ENCODE assay signal across 8 cellular contexts in the genomic region with DNA sequence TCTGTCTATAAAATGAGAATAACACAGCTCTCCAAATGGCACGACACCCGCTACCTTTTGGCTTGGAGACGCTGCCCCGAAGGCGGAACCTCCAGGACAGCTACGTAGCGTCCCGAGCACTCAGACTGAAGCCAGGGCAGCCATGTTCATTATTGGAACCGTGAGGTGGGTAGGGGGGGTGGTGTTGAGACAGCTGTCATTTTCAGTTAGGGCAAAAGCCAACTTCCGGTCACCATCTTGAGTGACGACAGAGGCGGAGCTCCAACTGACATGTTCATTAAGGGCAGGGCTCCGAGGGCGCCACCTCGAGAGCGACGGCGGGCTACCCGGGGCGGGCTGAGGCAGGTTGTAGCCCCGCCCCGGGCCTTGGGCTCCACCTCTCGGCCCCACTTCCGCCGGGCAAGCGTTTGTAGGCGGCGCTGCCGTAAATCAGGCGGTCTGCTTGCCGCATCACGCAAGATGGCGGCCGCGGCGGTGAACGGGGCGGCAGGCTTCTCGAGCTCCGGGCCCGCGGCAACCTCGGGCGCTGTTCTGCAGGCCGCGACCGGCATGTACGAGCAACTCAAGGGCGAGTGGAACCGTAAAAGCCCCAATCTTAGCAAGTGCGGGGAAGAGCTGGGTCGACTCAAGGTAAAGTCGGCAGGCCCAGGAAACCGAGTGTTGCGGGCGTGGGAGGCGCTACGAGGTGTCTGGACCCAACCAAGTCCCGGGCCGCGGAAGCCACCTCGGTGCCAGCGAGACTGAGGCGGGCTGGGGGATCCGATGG. TPM values are rescaled to one million over a fixed set of nuclear protein-coding genes. Genes with fewer than 3 reads are reported as not detected.
DNase-seq lines count a peak whose midpoint lies in the region; ATAC-seq and TF ChIP-seq lines count a peak whose summit lies in the region.

A gene (plus strand): TSS at position 240 of the 766 bp plus-strand sequence. CDS start 31 bp downstream, at position 271.

- no peaks in the 10 kb centered on the region for H3K27me3 ChIP-seq in spleen (replicated peaks in 1 of 7)

- peak within 1 kb of the TSS; percentile 88 to 97 (median 92) for H3K27ac ChIP-seq in spleen

- TF ChIP-seq CTCF in AG10803 (conservative IDR thresholded peaks at IDR 0.05; ENCODE audit: low read length) (no peak; the same call in 1 of the 2 replicates), spleen (IDR thresholded peaks at IDR 0.05 in 8 of 11, conservative IDR thresholded peaks at IDR 0.05 in 3 of 11) (peak in 9 of 11 experiments; percentile 5 to 78 (median 49))

- H3K9me3 ChIP-seq in spleen = no peaks in the 10 kb centered on the region

- ATAC-seq in GM19023 (IDR thresholded peaks at IDR 0.05; ENCODE audit: unreplicated experiment) = peak; percentile 96
- ATAC-seq in HG03280 (IDR thresholded peaks at IDR 0.05; ENCODE audit: unreplicated experiment) = peak; percentile 96

- intact Hi-C loops in spleen (cut with DNase I; ENCODE audit: low total_unique reads) = loop anchor here (5.0 kb wide), 1 partner anchor 37 kb away; a partner anchor contains a TSS

- H3K4me3 ChIP-seq in AG10803 (ENCODE audit: low read length) (peak within 1 kb of the TSS; percentile 90), spleen (peak within 1 kb of the TSS; percentile 72 to 92 (median 87))

- peaks cover 0 to 36% (median 22%) of the 10 kb centered on the region in 6 donors for H3K36me3 ChIP-seq in spleen

- peaks cover 12 to 40% (median 26%) of the 10 kb centered on the region in 6 donors for H3K4me1 ChIP-seq in spleen

- peak; percentile 78 to 84 (median 83) for TF ChIP-seq POLR2A in spleen (IDR thresholded peaks at IDR 0.05)

- 0% methylated on average over 25 to 65 of the region's 65 CpGs for WGBS in spleen, 5 donors

- DNase-seq in AG10803 (ENCODE audit: low read depth) (peak; percentile 98), NCI-H345 treated with DMSO at 0.1 percent for 48 hours (lab: John Stamatoyannopoulos, UW; ENCODE audit: unreplicated experiment) (peak; percentile 100), inferior parietal cortex (ENCODE audit: extremely low spot score) (peak; percentile 99), spleen (peak; percentile 100)
- DNase-seq in activated CD4-positive, CD25-positive, alpha-beta regulatory T cell (lab: John Stamatoyannopoulos, UW) = peak; percentile 90 to 98 (median 96)
- peak; percentile 99 for DNase-seq in central memory CD4-positive, alpha-beta T cell

RNA-seq across cellular contexts. Expression of the gene that starts here (rescaled TPM):
- total RNA-seq in spleen = 100 to 1,000 TPM in 3 of 7 donors, 10 to 100 TPM in 4; 80.1 to 144 (median 85.1) TPM
- polyA plus RNA-seq in spleen = 10 to 100 TPM; 39.0 to 68.1 (median 64.2) TPM

Comparison
In these comparisons a context has a peak if more than half of its experiments do, and no peak if none do; other contexts are left out.
1. Peak in every context shown above with its lines: DNase-seq, ATAC-seq, H3K4me3 ChIP-seq and H3K27ac ChIP-seq.